In genomic region chr4:55609393-55609821, GRCh38 we compare ENCODE assay signal across 15 cellular contexts. TPM values are rescaled to one million over a fixed set of nuclear protein-coding genes. Genes with fewer than 3 reads are reported as not detected.
DNase-seq lines count a peak whose midpoint lies in the region; ATAC-seq and TF ChIP-seq lines count a peak whose summit lies in the region.
"Had no signal": no experiment of that assay in that cellular context is flagged by ENCODE, and none has a peak within 500 bp of the region (broad histone marks: within the 10 kb centered on the region; RNA-seq: fewer than 3 reads in every experiment).

No MANE protein-coding gene starts in this region.

- H3K9me3 Mint-ChIP-seq in CD4-positive, alpha-beta T cell = no peaks in the 10 kb centered on the region
- H3K9me3 Mint-ChIP-seq: neural crest cell, T-cell had no signal

- H2AFZ ChIP-seq in osteoblast (ENCODE audit: low read length) = peak overlapping the region; percentile 30

- CTCF ChIA-PET in CD4-positive, alpha-beta T cell (lab: Charles Lee) = no interaction called here

- H3K4me1 ChIP-seq in osteoblast (ENCODE audit: insufficient read depth, low read length) = no peaks in the 10 kb centered on the region

- H4K20me1 ChIP-seq in osteoblast (ENCODE audit: insufficient read depth, low read length) = no peaks in the 10 kb centered on the region

- DNase-seq in EH (ENCODE audit: low read depth) (peak; percentile 1), LHCN-M2 (ENCODE audit: low read depth) (peak; percentile 71), cardiac fibroblast (ENCODE audit: low read depth in 2 of 2) (peak; percentile 32 to 75), osteoblast (ENCODE audit: insufficient read length, low spot score, missing footprints) (no peak), NCI-H526 treated with DMSO at 0.1 percent for 48 hours (lab: John Stamatoyannopoulos, UW) (no peak), hepatic stellate cell (ENCODE audit: low spot score) (no peak)
- no peak for DNase-seq in CD4-positive, alpha-beta T cell
- DNase-seq: activated gamma-delta T cell, foreskin melanocyte, NCI-H146, T-cell had no signal

- H3K4me3 ChIP-seq in cardiac fibroblast (replicated peaks in 1 of 2; ENCODE audit: low read depth in 2 of 2, low read length in 2 of 2) (no peak overlapping the region), osteoblast (ENCODE audit: insufficient read depth, low read length) (no peak overlapping the region)

- H3K27me3 Mint-ChIP-seq in CD4-positive, alpha-beta T cell = peaks cover 12% of the 10 kb centered on the region

- intact Hi-C loops in CD4-positive, alpha-beta T cell (cut with DNase I, micrococcal nuclease) = no loop called here

- TF ChIP-seq CTCF in cardiac fibroblast (IDR thresholded peaks at IDR 0.05; ENCODE audit: low read depth, low read length) (no peak), osteoblast (IDR thresholded peaks at IDR 0.05; ENCODE audit: extremely low read depth, low read depth, low read length) (no peak)
- no peak for TF ChIP-seq CTCF in CD4-positive, alpha-beta T cell (IDR thresholded peaks at IDR 0.05)

- H3K36me3 ChIP-seq in osteoblast (ENCODE audit: insufficient read depth, low read length) = no peaks in the 10 kb centered on the region

- H3K36me3 Mint-ChIP-seq in CD4-positive, alpha-beta T cell (ENCODE audit: low read depth) = no peaks in the 10 kb centered on the region
- H3K36me3 Mint-ChIP-seq: T-cell had no signal

- no peak overlapping the region for H3K4me3 Mint-ChIP-seq in CD4-positive, alpha-beta T cell
- H3K4me3 Mint-ChIP-seq: neural crest cell, T-cell had no signal

- no peaks in the 10 kb centered on the region for H3K79me2 ChIP-seq in osteoblast (ENCODE audit: insufficient read depth, low read length)

- peaks cover 7% of the 10 kb centered on the region for H3K4me1 Mint-ChIP-seq in CD4-positive, alpha-beta T cell (ENCODE audit: low read depth)

- H3K4me2 ChIP-seq in osteoblast (ENCODE audit: insufficient read depth, low read length) = no peak overlapping the region

- H3K27ac Mint-ChIP-seq in CD4-positive, alpha-beta T cell = no peak overlapping the region

- H3K27ac ChIP-seq in osteoblast (ENCODE audit: low read depth, low read length) = no peak overlapping the region
- H3K27ac ChIP-seq in CD4-positive, alpha-beta T cell (ENCODE audit: low read depth, low read length) = no peak overlapping the region
- H3K27ac ChIP-seq: C4-2B had no signal

- peaks cover 6% of the 10 kb centered on the region for H3K27me3 ChIP-seq in osteoblast (ENCODE audit: insufficient read depth, low read length)
- H3K27me3 ChIP-seq in CD4-positive, alpha-beta T cell (ENCODE audit: control insufficient read depth, insufficient read depth, low read length) = no peaks in the 10 kb centered on the region

- POLR2A ChIA-PET in CD4-positive, alpha-beta T cell (lab: Charles Lee) = no interaction called here

- ATAC-seq in CD4-positive, alpha-beta T cell (ENCODE audit: poor library complexity) = no peak
- no peak for ATAC-seq in GM21515 (IDR thresholded peaks at IDR 0.05; ENCODE audit: unreplicated experiment)

- H3K9me3 ChIP-seq in osteoblast (ENCODE audit: low read depth, low read length) = no peaks in the 10 kb centered on the region
- H3K9me3 ChIP-seq in CD4-positive, alpha-beta T cell (ENCODE audit: control insufficient read depth, low read length) = no peaks in the 10 kb centered on the region

RNA-seq across cellular contexts. Expression of gene PDCL2, which starts 17.4 kb away (rescaled TPM):
- not detected in 2 replicates for total RNA-seq in LHCN-M2 (2014; rRNA removed)
- not detected for polyA plus RNA-seq in LHCN-M2 (2012)
- total RNA-seq in osteoblast = not detected in 2 replicates
- total RNA-seq in CD4-positive, alpha-beta T cell = not detected
- total RNA-seq: kidney epithelial cell, neural crest cell, T-cell had no signal

RNA-seq across cellular contexts. Expression of gene NMU, which starts 26.7 kb away (rescaled TPM):
- total RNA-seq in LHCN-M2 (2014; rRNA removed) (0.34 TPM in 1 of 2 replicates, not detected in the other), osteoblast (not detected in 2 replicates)
- polyA plus RNA-seq in LHCN-M2 (2012) = 0.85 TPM
- total RNA-seq in CD4-positive, alpha-beta T cell = not detected

Comparison
In these comparisons a context has a peak if more than half of its experiments do, and no peak if none do; other contexts are left out.
1. DNase-seq: peak in EH (single experiment), LHCN-M2 (single experiment) and cardiac fibroblast (2 of 2); none in osteoblast (single experiment), NCI-H526 treated with DMSO at 0.1 percent for 48 hours (single experiment), CD4-positive, alpha-beta T cell (0 of 10) and hepatic stellate cell (single experiment).